ENCODE assay signal across 15 cellular contexts in the genomic region with DNA sequence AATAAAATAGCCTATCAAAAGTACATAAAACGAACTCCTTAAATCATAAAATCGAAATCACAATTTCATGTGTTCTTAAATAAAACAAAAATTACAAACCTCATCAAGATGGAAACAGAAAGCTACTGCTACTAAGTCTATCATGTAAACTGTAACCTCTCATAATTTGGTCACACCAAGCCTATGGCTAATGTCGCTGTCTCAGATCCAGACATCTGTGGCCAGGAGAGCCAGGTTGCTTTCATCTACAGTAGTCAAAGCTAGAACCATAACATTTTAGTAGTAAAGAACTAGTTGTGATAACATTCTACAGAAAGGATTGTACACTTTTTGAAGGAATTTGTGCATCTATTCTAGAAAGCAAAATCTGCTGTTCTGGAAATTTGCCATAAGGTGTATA.
"Had no signal": no experiment of that assay in that cellular context is flagged by ENCODE, and none has a peak within 500 bp of the region (broad histone marks: within the 10 kb centered on the region; RNA-seq: fewer than 3 reads in every experiment).

No MANE protein-coding gene starts in this region.

- DNase-seq: NCI-H1048; NCI-H1105; NCI-H1436 treated with DMSO at 0.1 percent for 48 hours; NCI-H1694; NCI-H187 treated with DMSO at 0.1 percent for 48 hours; NCI-H2029 treated with DMSO at 0.1 percent for 48 hours; NCI-H345; NCI-H446 treated with DMSO at 0.1 percent for 48 hours; NCI-H510A treated with DMSO at 0.1 percent for 48 hours; NK-92 treated with Interleukin-12 subunit alpha and Interleukin-12 subunit beta, amount 100 ng/mL, for 24 hours had no signal

- H3K9me3 Mint-ChIP-seq: IgD-negative memory B cell had no signal

- H3K4me3 ChIP-seq: K562 had no signal

- H3K9ac ChIP-seq: KMS-11 had no signal

- H3K27ac Mint-ChIP-seq: IgD-negative memory B cell had no signal

- H3K4me2 ChIP-seq: KMS-11 had no signal

- H3K4me3 Mint-ChIP-seq: IgD-negative memory B cell had no signal

- H3K4me1 Mint-ChIP-seq: IgD-negative memory B cell had no signal

- H3K27ac ChIP-seq: HL-60, KMS-11, RWPE1 had no signal

- H3K27me3 Mint-ChIP-seq: IgD-negative memory B cell had no signal
